20 cellular contexts compared by ENCODE assay signal in the genomic region with DNA sequence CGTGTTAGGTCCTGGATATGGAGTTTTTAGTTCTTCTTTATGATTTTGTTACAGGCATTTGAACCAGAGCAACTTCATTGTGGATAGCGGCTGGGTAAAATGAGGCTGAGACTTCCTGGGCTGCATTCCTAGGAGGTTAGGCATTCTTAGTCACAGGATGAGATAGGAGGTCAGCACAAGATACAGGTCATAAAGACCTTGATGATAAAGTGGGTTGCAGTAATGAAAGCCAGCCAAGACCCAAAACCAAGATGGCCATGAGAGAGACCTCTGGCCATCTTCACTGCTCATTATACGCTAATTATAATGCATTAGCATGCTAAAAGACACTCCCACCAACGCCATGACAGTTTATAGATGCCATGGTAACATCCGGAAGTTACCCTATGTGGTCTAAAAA. TPM values are rescaled to one million over a fixed set of nuclear protein-coding genes. Genes with fewer than 3 reads are reported as not detected.
DNase-seq lines count a peak whose midpoint lies in the region; ATAC-seq and TF ChIP-seq lines count a peak whose summit lies in the region.
"Had no signal": no experiment of that assay in that cellular context is flagged by ENCODE, and none has a peak within 500 bp of the region (broad histone marks: within the 10 kb centered on the region; RNA-seq: fewer than 3 reads in every experiment).

No MANE protein-coding gene starts in this region.

- H3K27ac ChIP-seq in GM23338 (ENCODE audit: low read depth) (peak overlapping the region; percentile 82), SK-N-SH (ENCODE audit: low read depth in 2 of 2, low read length in 1 of 2) (peak overlapping the region in 1 of 2 experiments; percentile 49; a peak in 2 of 4 replicates), gastroesophageal sphincter (peak overlapping the region; percentile 11 to 70 (median 66))
- H3K27ac ChIP-seq: colonic mucosa, parathyroid adenoma, upper lobe of right lung had no signal

- CTCF ChIA-PET in SK-N-SH (lab: Yijun Ruan, JAX) = interaction anchor here (1.0 to 1.7 kb wide), 2 partner anchors 25 to 43 kb away, joined by 3 read pairs; no protein-coding TSS in a partner anchor

- peaks cover 2% of the 10 kb centered on the region; the same call in 1 of the 3 replicates for H3K9me3 Mint-ChIP-seq in GM23338
- H3K9me3 Mint-ChIP-seq in activated T-cell treated with anti-CD3 and anti-CD28 coated beads, Interleukin-2, amount 50 U/mL, for 24 hours = peaks cover 8% of the 10 kb centered on the region

- no peak overlapping the region for H3K4me3 Mint-ChIP-seq in GM23338
- no peak overlapping the region for H3K4me3 Mint-ChIP-seq in activated T-cell treated with anti-CD3 and anti-CD28 coated beads, Interleukin-2, amount 50 U/mL, for 24 hours
- H3K4me3 Mint-ChIP-seq: activated naive CD8-positive, alpha-beta T cell treated with anti-CD3 and anti-CD28 coated beads, Interleukin-2, amount 50 U/mL, for 24 hours; memory B cell had no signal

- H3K9me2 ChIP-seq in GM23338 (ENCODE audit: insufficient read depth) (no peaks in the 10 kb centered on the region), SK-N-SH (no peaks in the 10 kb centered on the region)

- H3K4me3 ChIP-seq in GM23338 = no peak overlapping the region
- H3K4me3 ChIP-seq in SK-N-SH (ENCODE audit: low read depth in 2 of 2, low read length in 1 of 2) = no peak overlapping the region
- H3K4me3 ChIP-seq in gastroesophageal sphincter = no peak overlapping the region
- H3K4me3 ChIP-seq: colonic mucosa, esophagus squamous epithelium, upper lobe of right lung had no signal

- H3K27me3 ChIP-seq in GM23338 (ENCODE audit: insufficient read depth) (no peaks in the 10 kb centered on the region), SK-N-SH (ENCODE audit: insufficient read depth) (no peaks in the 10 kb centered on the region), gastroesophageal sphincter (no peaks in the 10 kb centered on the region)
- H3K27me3 ChIP-seq: colonic mucosa, upper lobe of right lung had no signal

- no peaks in the 10 kb centered on the region for H3K79me2 ChIP-seq in GM23338 (replicated peaks; ENCODE audit: insufficient read depth)
- no peaks in the 10 kb centered on the region for H3K79me2 ChIP-seq in SK-N-SH (ENCODE audit: insufficient read depth)
- H3K79me2 ChIP-seq: parathyroid adenoma had no signal

- peaks cover 26% of the 10 kb centered on the region for H3K4me1 Mint-ChIP-seq in GM23338
- no peaks in the 10 kb centered on the region for H3K4me1 Mint-ChIP-seq in activated T-cell treated with anti-CD3 and anti-CD28 coated beads, Interleukin-2, amount 50 U/mL, for 24 hours (ENCODE audit: low read depth)
- H3K4me1 Mint-ChIP-seq: activated naive CD8-positive, alpha-beta T cell treated with anti-CD3 and anti-CD28 coated beads, Interleukin-2, amount 50 U/mL, for 24 hours; memory B cell had no signal

- H3K9ac ChIP-seq in SK-N-SH = peak overlapping the region; percentile 38; the same call in 1 of the 2 replicates
- H3K9ac ChIP-seq: parathyroid adenoma had no signal

- no peak for TF ChIP-seq POLR2A in gastroesophageal sphincter (IDR thresholded peaks at IDR 0.05)

- peak overlapping the region; percentile 1; the same call in 1 of the 2 replicates for H2AFZ ChIP-seq in GM23338
- H2AFZ ChIP-seq in SK-N-SH (ENCODE audit: low read depth) = peak overlapping the region; percentile 80
- H2AFZ ChIP-seq: parathyroid adenoma had no signal

- ATAC-seq in GM23338 = no peak
- ATAC-seq in gastroesophageal sphincter = no peak
- no peak for ATAC-seq in GM21381 (IDR thresholded peaks at IDR 0.05; ENCODE audit: unreplicated experiment)
- ATAC-seq: activated naive CD8-positive, alpha-beta T cell treated with anti-CD3 and anti-CD28 coated beads, Interleukin-2, amount 50 U/mL, for 24 hours; upper lobe of right lung had no signal

- WGBS in SK-N-SH (ENCODE audit: low lambda C conversion rate) = 61% methylated on average over 5 of the region's 5 CpGs
- 34 to 68% methylated on average over 2 to 5 of the region's 5 CpGs for WGBS in gastroesophageal sphincter (ENCODE audit: low coverage in 1 of 2), 2 donors

- peaks cover 28% of the 10 kb centered on the region for H3K4me1 ChIP-seq in GM23338 (ENCODE audit: insufficient read depth)
- H3K4me1 ChIP-seq in SK-N-SH (ENCODE audit: control insufficient read depth in 1 of 2, insufficient read depth in 2 of 2, low read depth in 1 of 2, low read length in 1 of 2) = peaks cover 0 to 17% of the 10 kb centered on the region in 2 experiments; a peak in 2 of 4 replicates
- H3K4me1 ChIP-seq in gastroesophageal sphincter = peaks cover 5 to 35% (median 6%) of the 10 kb centered on the region in 3 donors
- H3K4me1 ChIP-seq: colonic mucosa, parathyroid adenoma, upper lobe of right lung had no signal

- H3K36me3 Mint-ChIP-seq in GM23338 (ENCODE audit: low read depth) = peaks cover 8% of the 10 kb centered on the region; the same call in 1 of the 3 replicates
- no peaks in the 10 kb centered on the region for H3K36me3 Mint-ChIP-seq in activated T-cell treated with anti-CD3 and anti-CD28 coated beads, Interleukin-2, amount 50 U/mL, for 24 hours (ENCODE audit: low read depth)
- H3K36me3 Mint-ChIP-seq: memory B cell had no signal

- no peaks in the 10 kb centered on the region for H4K20me1 ChIP-seq in GM23338 (replicated peaks; ENCODE audit: insufficient read depth)
- H4K20me1 ChIP-seq in SK-N-SH (ENCODE audit: insufficient read depth) = no peaks in the 10 kb centered on the region

- H3F3A ChIP-seq in GM23338 (replicated peaks; ENCODE audit: low read depth) = peaks cover 5% of the 10 kb centered on the region; the same call in 1 of the 2 replicates
- H3F3A ChIP-seq in SK-N-SH (replicated peaks; ENCODE audit: insufficient read depth) = peaks cover 22% of the 10 kb centered on the region

- H3K36me3 ChIP-seq in GM23338 (ENCODE audit: insufficient read depth) = no peaks in the 10 kb centered on the region
- no peaks in the 10 kb centered on the region for H3K36me3 ChIP-seq in SK-N-SH (replicated peaks in 1 of 2; ENCODE audit: control insufficient read depth in 1 of 2, insufficient read depth in 2 of 2, low read length in 1 of 2)
- no peaks in the 10 kb centered on the region for H3K36me3 ChIP-seq in gastroesophageal sphincter
- H3K36me3 ChIP-seq: colonic mucosa, esophagus squamous epithelium, upper lobe of right lung had no signal

- POLR2A ChIA-PET in SK-N-SH (lab: Yijun Ruan, JAX) = no interaction called here

- H3K27ac Mint-ChIP-seq in GM23338 = peak overlapping the region; percentile 26; the same call in 1 of the 2 replicates
- H3K27ac Mint-ChIP-seq in activated T-cell treated with anti-CD3 and anti-CD28 coated beads, Interleukin-2, amount 50 U/mL, for 24 hours = no peak overlapping the region
- H3K27ac Mint-ChIP-seq: activated naive CD8-positive, alpha-beta T cell treated with anti-CD3 and anti-CD28 coated beads, Interleukin-2, amount 50 U/mL, for 24 hours; memory B cell had no signal

- DNase-seq in GM23338 (ENCODE audit: low spot score) = peak; percentile 54
- no peak for DNase-seq in SK-N-SH
- DNase-seq in renal cortical epithelial cell (ENCODE audit: low read depth) = peak; percentile 41
- no peak for DNase-seq in activated T-cell treated with anti-CD3 and anti-CD28 coated beads, Interleukin-2, amount 50 U/mL, for 24 hours
- DNase-seq in iPS-NIHi7 (ENCODE audit: extremely low spot score) = no peak
- DNase-seq in DMS53 treated with DMSO at 0.1 percent for 48 hours (lab: John Stamatoyannopoulos, UW; ENCODE audit: unreplicated experiment) = no peak
- DNase-seq: activated CD4-positive, alpha-beta T cell treated with anti-CD3 and anti-CD28 coated beads for 1 hour; activated naive CD8-positive, alpha-beta T cell treated with anti-CD3 and anti-CD28 coated beads, Interleukin-2, amount 50 U/mL, for 24 hours; colonic mucosa; DMS79; esophagus squamous epithelium; NCI-H1105; stimulated activated CD4-positive, alpha-beta T cell treated with anti-CD3 and anti-CD28 coated beads, Interleukin-1b, Interleukin-23, amount 100 ng/mL, for 48 hours; stimulated activated CD8-positive, alpha-beta memory T cell treated with anti-CD3 and anti-CD28 coated beads, Interleukin-4, amount 100 ng/mL, for 48 hours; upper lobe of right lung had no signal

- TF ChIP-seq EP300 in SK-N-SH (IDR thresholded peaks at IDR 0.05; ENCODE audit: borderline replicate concordance in 1 of 2, low read depth in 1 of 2, low read length in 1 of 2) (peak in 1 of 2 experiments; percentile 25; a peak in 1 of 4 replicates), gastroesophageal sphincter (IDR thresholded peaks at IDR 0.05) (no peak)

- H3K9me3 ChIP-seq in SK-N-SH (no peaks in the 10 kb centered on the region), gastroesophageal sphincter (peaks cover 0 to 9% (median 0%) of the 10 kb centered on the region in 3 donors)
- H3K9me3 ChIP-seq: colonic mucosa, upper lobe of right lung had no signal

- H3K27me3 Mint-ChIP-seq in GM23338 (ENCODE audit: insufficient read depth, low read depth, poor library complexity) = peaks cover 16% of the 10 kb centered on the region
- peaks cover 26% of the 10 kb centered on the region for H3K27me3 Mint-ChIP-seq in activated T-cell treated with anti-CD3 and anti-CD28 coated beads, Interleukin-2, amount 50 U/mL, for 24 hours

- H3K4me2 ChIP-seq in GM23338 (peak overlapping the region; percentile 14; the same call in 1 of the 2 replicates), SK-N-SH (peak overlapping the region; percentile 21; the same call in 1 of the 2 replicates)

- TF ChIP-seq CTCF in GM23338 (conservative IDR thresholded peaks at IDR 0.05; ENCODE audit: low read depth in 2 of 2) (no peak), SK-N-SH (IDR thresholded peaks at IDR 0.05) (no peak), gastroesophageal sphincter (IDR thresholded peaks at IDR 0.05) (no peak)

- no peak for TF ChIP-seq RAD21 in SK-N-SH (IDR thresholded peaks at IDR 0.05; ENCODE audit: low read length)

TF ChIP-seq in GM23338, 12 proteins besides CTCF, POLR2A, EP300 and RAD21 (continues in another document):
- TF ChIP-seq NANOG (IDR thresholded peaks at IDR 0.05; ENCODE audit: borderline replicate concordance) (no peak), ZNF114 (CRISPR knock-in tag; IDR thresholded peaks at IDR 0.05) (no peak), JUNB (IDR thresholded peaks at IDR 0.05; ENCODE audit: unreplicated experiment) (no peak), CREB1 (CRISPR knock-in tag; IDR thresholded peaks at IDR 0.05; ENCODE audit: low read depth) (no peak)

TF ChIP-seq in SK-N-SH, 30 proteins besides CTCF, POLR2A, EP300 and RAD21 (continues in another document):
- peak; percentile 7; the same call in 1 of the 2 replicates for TF ChIP-seq NFIC (IDR thresholded peaks at IDR 0.05; ENCODE audit: borderline replicate concordance)
- TF ChIP-seq MEF2A (IDR thresholded peaks at IDR 0.05; ENCODE audit: borderline replicate concordance, low read depth) = no peak
- no peak; the same call in 1 of the 2 replicates for TF ChIP-seq JUND (IDR thresholded peaks at IDR 0.05)
- TF ChIP-seq FOSL2 (IDR thresholded peaks at IDR 0.05; ENCODE audit: borderline replicate concordance, low read depth) = peak; percentile 50; the same call in 1 of the 2 replicates

RNA-seq across cellular contexts. Expression of gene CLMP, which starts 23.4 kb away (rescaled TPM):
- total RNA-seq in GM23338 (2014; rRNA removed; shearing (Covaris generic)) = 18.4 and 22.2 TPM in 2 replicates
- polyA plus RNA-seq in GM23338 (2016; fragmentation: Nextera tagmentation; extraction: Ambion mirVana) (7.1 and 8.4 TPM in 2 replicates), SK-N-SH (2012; rRNA removed) (61.9 and 85.1 TPM in 2 replicates)
- polyA plus RNA-seq in SK-N-SH (2012; cell fraction: cytosol; rRNA removed) = 62.2 and 80.3 TPM in 2 replicates
- 63.2 and 66.2 TPM in 2 replicates for polyA plus RNA-seq in SK-N-SH (2012; cell fraction: nucleus; rRNA removed)
- total RNA-seq in gastroesophageal sphincter (100 to 1,000 TPM in 3 of 4 donors, 10 to 100 TPM in 1; 89.1 to 274 (median 151) TPM), renal cortical epithelial cell (22.7 and 48.9 TPM in 2 replicates)
- total RNA-seq: OCI-LY7 had no signal

Comparison
In these comparisons a context has a peak if more than half of its experiments do, and no peak if none do; other contexts are left out.
1. DNase-seq: peak in GM23338 (single experiment) and renal cortical epithelial cell (single experiment); none in SK-N-SH (single experiment), activated T-cell treated with anti-CD3 and anti-CD28 coated beads, Interleukin-2, amount 50 U/mL, for 24 hours (single experiment), iPS-NIHi7 (single experiment) and DMS53 treated with DMSO at 0.1 percent for 48 hours (single experiment).